ENCODE assay signal across 1 cellular context in genomic region chr9:127555830-127556820, GRCh38.
A peak's percentile ranks its signal among the peaks of the same experiment; 100 is the strongest.
TF ChIP-seq lines count a peak whose summit lies in the region.

No MANE protein-coding gene starts in this region.

TF ChIP-seq in IMR-90, 13 proteins besides CTCF, POLR2A, EP300 and RAD21 (continued from another document):
- TF ChIP-seq USF2 (IDR thresholded peaks at IDR 0.05; ENCODE audit: low read depth, low read length): peak; percentile 70; the same call in 1 of the 2 replicates
- no peak for TF ChIP-seq ELK1 (IDR thresholded peaks at IDR 0.05; ENCODE audit: borderline replicate concordance, low read depth, low read length)
- TF ChIP-seq RFX5 (IDR thresholded peaks at IDR 0.05; ENCODE audit: low read depth, low read length): no peak
- TF ChIP-seq MAZ (IDR thresholded peaks at IDR 0.05; ENCODE audit: borderline replicate concordance, low read depth, low read length): peak; percentile 83; the same call in 1 of the 2 replicates
- peak; percentile 23 for TF ChIP-seq RCOR1 (IDR thresholded peaks at IDR 0.05; ENCODE audit: insufficient replicate concordance, low read length)
- peak; percentile 76 for TF ChIP-seq FOS (IDR thresholded peaks at IDR 0.05; ENCODE audit: low read depth, low read length)
- TF ChIP-seq MXI1 (IDR thresholded peaks at IDR 0.05; ENCODE audit: borderline replicate concordance, low read depth, low read length): peak; percentile 97
- TF ChIP-seq MAFK (IDR thresholded peaks at IDR 0.05; ENCODE audit: low read depth, low read length): peak; percentile 56
TF ChIP-seq in IMR-90: peak in this region for 8.
